In the genomic region with DNA sequence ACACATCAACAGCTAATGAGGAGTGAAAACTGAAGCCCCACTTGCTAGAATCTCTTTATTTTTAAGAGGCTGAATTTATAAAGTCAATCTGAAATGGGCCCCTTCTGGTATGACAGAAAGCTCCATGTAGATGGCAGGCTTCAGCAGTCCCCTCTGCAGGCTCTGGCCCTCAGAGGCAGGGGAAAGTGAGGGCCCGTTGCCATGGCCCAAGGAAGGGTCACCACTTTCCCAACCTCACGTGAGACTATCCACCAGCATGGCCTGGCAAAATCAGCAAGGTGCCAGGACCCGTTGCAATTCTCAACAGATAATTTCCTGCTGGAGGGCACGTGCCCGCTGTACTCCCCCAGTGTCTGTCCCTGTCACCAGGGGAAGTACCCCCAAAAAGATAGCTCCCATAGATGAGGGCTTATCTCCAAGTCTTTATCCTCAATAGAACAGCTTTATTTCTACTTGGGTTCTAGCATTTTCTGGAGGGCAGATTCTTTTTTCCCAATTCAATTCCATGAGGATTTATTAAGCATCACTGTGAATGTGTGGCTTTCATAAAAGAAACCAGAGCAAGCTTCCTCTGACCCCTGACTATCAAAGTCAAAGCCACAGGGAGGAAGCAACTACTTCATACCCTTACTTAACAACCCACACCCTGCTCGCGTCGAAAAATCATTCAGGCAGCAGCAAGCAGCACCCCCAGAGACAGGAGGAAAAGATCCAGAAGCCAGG, we compare ENCODE assay signal across 27 cellular contexts.
"Had no signal": no experiment of that assay in that cellular context is flagged by ENCODE, and none has a peak within 500 bp of the region (broad histone marks: within the 10 kb centered on the region; RNA-seq: fewer than 3 reads in every experiment).

No MANE protein-coding gene starts in this region.

- H3K9me3 ChIP-seq: adrenal gland, body of pancreas, gastrocnemius medialis, left ventricle myocardium inferior, pancreas, psoas muscle, thoracic aorta, vagina had no signal

- H3K27me3 Mint-ChIP-seq: activated naive CD8-positive, alpha-beta T cell treated with anti-CD3 and anti-CD28 coated beads for 36 hours had no signal

- H3K27me3 ChIP-seq: adrenal gland, body of pancreas, gastrocnemius medialis, pancreas, vagina had no signal

- H3K4me3 ChIP-seq: adrenal gland, body of pancreas, gastrocnemius medialis, left ventricle myocardium inferior, lung, pancreas, psoas muscle, smooth muscle cell, thoracic aorta, vagina had no signal

- H3K9me3 Mint-ChIP-seq: activated naive CD4-positive, alpha-beta T cell treated with anti-CD3 and anti-CD28 coated beads for 36 hours; activated naive CD8-positive, alpha-beta T cell treated with anti-CD3 and anti-CD28 coated beads for 36 hours; neural crest cell had no signal

- H3K36me3 ChIP-seq: adrenal gland, gastrocnemius medialis, left ventricle myocardium inferior, pancreas, thoracic aorta, vagina had no signal

- H3K27ac Mint-ChIP-seq: activated naive CD4-positive, alpha-beta T cell treated with anti-CD3 and anti-CD28 coated beads for 36 hours; activated naive CD8-positive, alpha-beta T cell treated with anti-CD3 and anti-CD28 coated beads for 36 hours had no signal

- H3K36me3 Mint-ChIP-seq: activated naive CD8-positive, alpha-beta T cell treated with anti-CD3 and anti-CD28 coated beads for 36 hours had no signal

- ATAC-seq: body of pancreas, gastrocnemius medialis, pancreas, psoas muscle had no signal

- H3K4me3 Mint-ChIP-seq: activated naive CD4-positive, alpha-beta T cell treated with anti-CD3 and anti-CD28 coated beads for 36 hours; activated naive CD8-positive, alpha-beta T cell treated with anti-CD3 and anti-CD28 coated beads for 36 hours; neural crest cell had no signal

- H3K4me1 ChIP-seq: adrenal gland, body of pancreas, gastrocnemius medialis, left ventricle myocardium inferior, pancreas, psoas muscle, vagina had no signal

- H3K27ac ChIP-seq: adrenal gland, body of pancreas, gastrocnemius medialis, left ventricle myocardium inferior, pancreas, psoas muscle, thoracic aorta, vagina, VCaP had no signal

- H3K4me1 Mint-ChIP-seq: neural crest cell had no signal

- DNase-seq: activated CD4-positive, alpha-beta T cell treated with anti-CD3 and anti-CD28 coated beads for 4 hours; activated CD4-positive, alpha-beta T cell treated with anti-CD3 and anti-CD28 coated beads, Interleukin-2, amount 50 U/mL, for 4 hours; activated effector memory CD4-positive, alpha-beta T cell treated with anti-CD3 and anti-CD28 coated beads, Interleukin-2, amount 50 U/mL, for 16 hours; activated naive CD4-positive, alpha-beta T cell treated with anti-CD3 and anti-CD28 coated beads for 36 hours; activated naive CD8-positive, alpha-beta T cell treated with anti-CD3 and anti-CD28 coated beads for 36 hours; activated T-cell treated with anti-CD3 and anti-CD28 coated beads, Interleukin-2, amount 50 U/mL, for 48 hours; aorta; body of pancreas; effector CD8-positive, alpha-beta T cell; erythroblast; gastrocnemius medialis; glutamatergic neuron; left ventricle myocardium inferior; naive B cell; pancreas; psoas muscle; stimulated activated CD4-positive, alpha-beta T cell treated with anti-CD3 and anti-CD28 coated beads, Interleukin-15, amount 100 ng/mL, for 24 hours; stimulated activated CD4-positive, alpha-beta T cell treated with anti-CD3 and anti-CD28 coated beads, Interleukin-2, amount 100 ng/mL, for 24 hours; stimulated activated naive CD4-positive, alpha-beta T cell treated with Interleukin-2 at 50 U/mL for 16 hours; trophoblast cell had no signal
